In genomic region chr4:138099385-138099784, GRCh38 we compare ENCODE assay signal across 26 cellular contexts.
DNase-seq lines count a peak whose midpoint lies in the region; ATAC-seq, FAIRE-seq and TF ChIP-seq lines count a peak whose summit lies in the region.
"Had no signal": no experiment of that assay in that cellular context is flagged by ENCODE, and none has a peak within 500 bp of the region (broad histone marks: within the 10 kb centered on the region; RNA-seq: fewer than 3 reads in every experiment).

No MANE protein-coding gene starts in this region.

- intact Hi-C loops in HepG2 (cut with micrococcal nuclease; ENCODE audit: unreplicated experiment) (loop anchor here (5.0 kb wide), 1 partner anchor 248 kb away; no protein-coding TSS in a partner anchor), right lobe of liver (cut with DNase I) (no loop called here)

- BruUV-seq in HepG2 (replicated peaks; lab: Mats Ljungman, UMichigan) = no TSS peak

- H3K9ac ChIP-seq in HepG2 (ENCODE audit: insufficient read depth, low read depth, low read length) = no peak overlapping the region
- H3K9ac ChIP-seq in keratinocyte (ENCODE audit: control insufficient read depth, extremely low read depth, insufficient read depth, low read length) = no peak overlapping the region

- dilution Hi-C loops in keratinocyte (cut with MboI; ENCODE audit: extremely low pct_ligation_motif_present, low sequenced_read_pairs) = no loop called here

- no peaks in the 10 kb centered on the region for H3K27me3 Mint-ChIP-seq in chondrocyte (ENCODE audit: low read depth)
- no peaks in the 10 kb centered on the region for H3K27me3 Mint-ChIP-seq in T-helper 2 cell treated with Interferon-gamma antibody and Interleukin-4, amounts not matched to agents 5 μg/mL and 100 μg/mL, for 36 hours (ENCODE audit: low read depth)
- H3K27me3 Mint-ChIP-seq: CD4-positive, CD25-positive, alpha-beta regulatory T cell had no signal

- H3K27ac Mint-ChIP-seq in chondrocyte (ENCODE audit: unreplicated experiment) = peak overlapping the region; percentile 18
- H3K27ac Mint-ChIP-seq in T-helper 2 cell treated with Interferon-gamma antibody and Interleukin-4, amounts not matched to agents 5 μg/mL and 100 μg/mL, for 36 hours = no peak overlapping the region
- H3K27ac Mint-ChIP-seq: CD4-positive, CD25-positive, alpha-beta regulatory T cell; CD8-positive, alpha-beta T cell; GM23338; H9; HFFc6 had no signal

- TF ChIP-seq POLR2A in HepG2 (IDR thresholded peaks at IDR 0.05; ENCODE audit: insufficient read depth in 1 of 2, low read depth in 2 of 2, low read length in 2 of 2) (no peak), right lobe of liver (IDR thresholded peaks at IDR 0.05) (no peak)

- no peaks in the 10 kb centered on the region for H3K9me3 ChIP-seq in HepG2 (ENCODE audit: low read length)
- no peaks in the 10 kb centered on the region for H3K9me3 ChIP-seq in right lobe of liver
- no peaks in the 10 kb centered on the region for H3K9me3 ChIP-seq in keratinocyte (ENCODE audit: control insufficient read depth, low read depth, low read length)
- H3K9me3 ChIP-seq: A549, BE2C, Caco-2 had no signal

- H3K36me3 ChIP-seq in HepG2 (replicated peaks in 1 of 2; ENCODE audit: control insufficient read depth in 1 of 2, insufficient read depth in 2 of 2, low read length in 2 of 2) = no peaks in the 10 kb centered on the region
- no peaks in the 10 kb centered on the region for H3K36me3 ChIP-seq in right lobe of liver
- no peaks in the 10 kb centered on the region for H3K36me3 ChIP-seq in keratinocyte (ENCODE audit: control insufficient read depth in 2 of 2, extremely low read depth in 1 of 2, insufficient read depth in 2 of 2, low read length in 2 of 2)
- H3K36me3 ChIP-seq: BE2C had no signal

- no peaks in the 10 kb centered on the region for H3K79me2 ChIP-seq in HepG2 (ENCODE audit: insufficient read depth, low read length)
- H3K79me2 ChIP-seq in keratinocyte (ENCODE audit: control insufficient read depth, insufficient read depth, low read length) = no peaks in the 10 kb centered on the region

- no peaks in the 10 kb centered on the region for H3K36me3 Mint-ChIP-seq in chondrocyte (ENCODE audit: low read depth)
- no peaks in the 10 kb centered on the region for H3K36me3 Mint-ChIP-seq in T-helper 2 cell treated with Interferon-gamma antibody and Interleukin-4, amounts not matched to agents 5 μg/mL and 100 μg/mL, for 36 hours (ENCODE audit: low read depth)
- H3K36me3 Mint-ChIP-seq: CD4-positive, CD25-positive, alpha-beta regulatory T cell; CD8-positive, alpha-beta T cell had no signal

- POLR2A ChIA-PET in HepG2 (lab: Yijun Ruan, JAX) = interaction anchor here (1.0 kb wide), 1 partner anchor 140 kb away, joined by 3 read pairs; no protein-coding TSS in a partner anchor

- peaks cover 71% of the 10 kb centered on the region for H3K4me1 ChIP-seq in HepG2 (ENCODE audit: insufficient read depth, low read length)
- peaks cover 0 to 2% (median 0%) of the 10 kb centered on the region in 4 donors for H3K4me1 ChIP-seq in right lobe of liver
- H3K4me1 ChIP-seq in foreskin keratinocyte = peaks cover 10% of the 10 kb centered on the region
- H3K4me1 ChIP-seq in keratinocyte (ENCODE audit: control insufficient read depth, extremely low read depth, insufficient read depth, low read length) = no peaks in the 10 kb centered on the region
- H3K4me1 ChIP-seq: A549, BE2C had no signal

- H3K27me3 ChIP-seq in HepG2 (ENCODE audit: control insufficient read depth in 1 of 2, insufficient read depth in 2 of 2, low read length in 2 of 2) = no peaks in the 10 kb centered on the region
- H3K27me3 ChIP-seq in right lobe of liver = no peaks in the 10 kb centered on the region
- H3K27me3 ChIP-seq in foreskin keratinocyte = no peaks in the 10 kb centered on the region
- no peaks in the 10 kb centered on the region for H3K27me3 ChIP-seq in keratinocyte (ENCODE audit: control insufficient read depth, extremely low read depth, insufficient read depth, low read length)
- H3K27me3 ChIP-seq: BE2C had no signal

- H2AFZ ChIP-seq in HepG2 (ENCODE audit: low read length) (no peak overlapping the region), keratinocyte (ENCODE audit: control insufficient read depth, low read length) (peak overlapping the region; percentile 47)
- H2AFZ ChIP-seq: GM23338 had no signal

- CTCF ChIA-PET in HepG2 (lab: Yijun Ruan, JAX; ENCODE audit: low intra/inter-chr PET ratio, low total read pairs) = no interaction called here

- no peaks in the 10 kb centered on the region for H3K9me3 Mint-ChIP-seq in chondrocyte (ENCODE audit: low read depth)
- H3K9me3 Mint-ChIP-seq in T-helper 2 cell treated with Interferon-gamma antibody and Interleukin-4, amounts not matched to agents 5 μg/mL and 100 μg/mL, for 36 hours = no peaks in the 10 kb centered on the region
- H3K9me3 Mint-ChIP-seq: CD8-positive, alpha-beta T cell; GM23338; H9; HFFc6 had no signal

- TF ChIP-seq CTCF in HepG2 (CRISPR knock-in tag; IDR thresholded peaks at IDR 0.05) (no peak), right lobe of liver (IDR thresholded peaks at IDR 0.05) (no peak), chondrocyte (IDR thresholded peaks at IDR 0.05) (no peak), foreskin keratinocyte (conservative IDR thresholded peaks at IDR 0.05) (no peak), keratinocyte (optimal IDR thresholded peaks at IDR 0.05 in 1 of 3, IDR thresholded peaks at IDR 0.05 in 1 of 3, conservative IDR thresholded peaks at IDR 0.05 in 1 of 3; ENCODE audit: extremely low read depth in 1 of 3, insufficient read depth in 2 of 3, low read length in 3 of 3) (no peak)

- H3K4me3 ChIP-seq in HepG2 (replicated peaks in 1 of 3; ENCODE audit: insufficient read depth in 1 of 3, low read depth in 2 of 3, low read length in 3 of 3) (no peak overlapping the region), right lobe of liver (no peak overlapping the region), keratinocyte (ENCODE audit: control insufficient read depth in 2 of 3, extremely low read depth in 1 of 3, insufficient read depth in 2 of 3, low read depth in 1 of 3, low read length in 3 of 3) (no peak overlapping the region)
- H3K4me3 ChIP-seq: A549, GM12878, GM23338 had no signal

- peaks cover 46% of the 10 kb centered on the region for H3K4me1 Mint-ChIP-seq in chondrocyte (ENCODE audit: low read depth)
- no peaks in the 10 kb centered on the region for H3K4me1 Mint-ChIP-seq in T-helper 2 cell treated with Interferon-gamma antibody and Interleukin-4, amounts not matched to agents 5 μg/mL and 100 μg/mL, for 36 hours (ENCODE audit: low read depth)
- H3K4me1 Mint-ChIP-seq: CD4-positive, CD25-positive, alpha-beta regulatory T cell; GM23338 had no signal

- no peaks in the 10 kb centered on the region for H4K20me1 ChIP-seq in HepG2 (ENCODE audit: insufficient read depth, low read length)
- no peaks in the 10 kb centered on the region for H4K20me1 ChIP-seq in keratinocyte (ENCODE audit: control insufficient read depth, extremely low read depth, insufficient read depth, low read length)

- DNase-seq in HepG2 (ENCODE audit: low spot score) = no peak
- DNase-seq in right lobe of liver = no peak
- no peak for DNase-seq in chondrocyte (ENCODE audit: low spot score)
- peak; percentile 61 to 74 for DNase-seq in foreskin keratinocyte
- DNase-seq in keratinocyte (ENCODE audit: low read depth, low spot score) = no peak
- no peak for DNase-seq in activated gamma-delta T cell treated with Interleukin-2 at 50 U/mL for 16 hours
- no peak for DNase-seq in T-helper 2 cell treated with Interferon-gamma antibody and Interleukin-4, amounts not matched to agents 5 μg/mL and 100 μg/mL, for 36 hours (ENCODE audit: low spot score)
- DNase-seq: 8988T; ACHN; AML-193; BE2C; Caco-2; CD4-positive, CD25-positive, alpha-beta regulatory T cell; CD8-positive, alpha-beta T cell; DMS153; DND-41; H9; HFFc6 had no signal

- no peaks in the 10 kb centered on the region for H3K9me1 ChIP-seq in keratinocyte (ENCODE audit: control insufficient read depth, extremely low read depth, insufficient read depth, low read length)

- H3K4me2 ChIP-seq in HepG2 (ENCODE audit: low read depth, low read length) (no peak overlapping the region; the same call in 1 of the 2 replicates), keratinocyte (ENCODE audit: control insufficient read depth, extremely low read depth, insufficient read depth, low read depth, low read length) (no peak overlapping the region)
- H3K4me2 ChIP-seq: A549, GM23338 had no signal

- no peak for TF ChIP-seq EP300 in HepG2 (IDR thresholded peaks at IDR 0.05; ENCODE audit: low read depth in 2 of 2, low read length in 2 of 2)
- no peak for TF ChIP-seq EP300 in HepG2 (CRISPR knock-in tag; IDR thresholded peaks at IDR 0.05; ENCODE audit: borderline replicate concordance)

- ATAC-seq in HepG2 = no peak
- no peak for ATAC-seq in right lobe of liver
- peak; percentile 76 for ATAC-seq in foreskin keratinocyte
- ATAC-seq in HG02763 (IDR thresholded peaks at IDR 0.05; ENCODE audit: unreplicated experiment) = no peak
- ATAC-seq: A549; CD8-positive, alpha-beta T cell; GM12878; GM23338; HCT116 had no signal

- 39% methylated on average over 3 of the region's 3 CpGs for WGBS in HepG2 (ENCODE audit: low lambda C conversion rate)
- WGBS in right lobe of liver (ENCODE audit: insufficient coverage, low coverage, low lambda C conversion rate, missing lambda C conversion rate) = 66% methylated on average over 3 of the region's 3 CpGs

- FAIRE-seq in HepG2 (lab: Jason Lieb, UNC) = no peak
- no peak for FAIRE-seq in keratinocyte (lab: Jason Lieb, UNC)
- FAIRE-seq: A549, G401.6, GM12878, GM19239 had no signal

- in situ Hi-C loops in HepG2 (cut with HindIII; ENCODE audit: extremely low pct_ligation_motif_present, low pct_unique_long_range_greater_than_20kb) = loop anchor here (5.0 kb wide), 1 partner anchor 62 kb away; no protein-coding TSS in a partner anchor

- no peak overlapping the region for H3K4me3 Mint-ChIP-seq in chondrocyte (ENCODE audit: unreplicated experiment)
- no peak overlapping the region for H3K4me3 Mint-ChIP-seq in T-helper 2 cell treated with Interferon-gamma antibody and Interleukin-4, amounts not matched to agents 5 μg/mL and 100 μg/mL, for 36 hours
- H3K4me3 Mint-ChIP-seq: CD4-positive, CD25-positive, alpha-beta regulatory T cell; CD8-positive, alpha-beta T cell; GM23338; H9; HFFc6 had no signal

- H3K27ac ChIP-seq in HepG2 (ENCODE audit: extremely low read length, insufficient read depth, low read length) (no peak overlapping the region), right lobe of liver (no peak overlapping the region), foreskin keratinocyte (peak overlapping the region; percentile 30), keratinocyte (ENCODE audit: control insufficient read depth, insufficient read depth, low read length) (no peak overlapping the region)
- H3K27ac ChIP-seq: A549, C4-2B had no signal

- no peak for TF ChIP-seq RAD21 in HepG2 (CRISPR knock-in tag; IDR thresholded peaks at IDR 0.05)

TF ChIP-seq in HepG2, 621 proteins besides CTCF, POLR2A, EP300 and RAD21 (continues in another document):
- TF ChIP-seq MYPOP (CRISPR knock-in tag; IDR thresholded peaks at IDR 0.05) = no peak

Comparison
In these comparisons a context has a peak if more than half of its experiments do, and no peak if none do; other contexts are left out.
1. DNase-seq: peak in foreskin keratinocyte (2 of 2); none in HepG2 (single experiment), right lobe of liver (0 of 3), chondrocyte (single experiment), keratinocyte (single experiment), activated gamma-delta T cell treated with Interleukin-2 at 50 U/mL for 16 hours (single experiment) and T-helper 2 cell treated with Interferon-gamma antibody and Interleukin-4, amounts not matched to agents 5 μg/mL and 100 μg/mL, for 36 hours (single experiment).